In genomic region chr6:161228911-161229591, GRCh38 we compare ENCODE assay signal across 1 cellular context.
TF ChIP-seq lines count a peak whose summit lies in the region.

No MANE protein-coding gene starts in this region.

TF ChIP-seq in K562, 482 proteins besides CTCF, POLR2A, EP300 and RAD21 (continued from another document):
- TF ChIP-seq ZNF407 (IDR thresholded peaks at IDR 0.05; ENCODE audit: low read depth), result no peak
- no peak for TF ChIP-seq TAF9B (IDR thresholded peaks at IDR 0.05; ENCODE audit: partially characterized antibody)
- peak; percentile 83 for TF ChIP-seq MEIS2 (IDR thresholded peaks at IDR 0.05; ENCODE audit: partially characterized antibody)
- TF ChIP-seq NR2C1 (IDR thresholded peaks at IDR 0.05), result no peak
- TF ChIP-seq NR2C1 (tag; IDR thresholded peaks at IDR 0.05), result no peak; the same call in 1 of the 2 replicates
- TF ChIP-seq CBFA2T3 (IDR thresholded peaks at IDR 0.05), result peak; percentile 62
- TF ChIP-seq HMBOX1 (IDR thresholded peaks at IDR 0.05), result peak; percentile 98
- no peak for TF ChIP-seq EWSR1 (IDR thresholded peaks at IDR 0.05; ENCODE audit: borderline replicate concordance, low read depth, partially characterized antibody)
- TF ChIP-seq MIER1 (IDR thresholded peaks at IDR 0.05; ENCODE audit: low read depth), result 0 out of 2 replicates have a peak, but pooled peaks have one; percentile 55
- 0 out of 4 replicates have a peak, but pooled peaks of 1 of the 2 experiments have one; percentile 40 for TF ChIP-seq UBTF (IDR thresholded peaks at IDR 0.05; ENCODE audit: borderline replicate concordance in 1 of 2, low read depth in 2 of 2, low read length in 2 of 2)
- no peak for TF ChIP-seq ATF1 (CRISPR knock-in tag; IDR thresholded peaks at IDR 0.05)
- peak; percentile 51 for TF ChIP-seq ATF1 (tag; IDR thresholded peaks at IDR 0.05)
- TF ChIP-seq ZBTB5 (IDR thresholded peaks at IDR 0.05), result no peak
- peak; percentile 40; the same call in 1 of the 2 replicates for TF ChIP-seq SOX6 (IDR thresholded peaks at IDR 0.05)
- peak; percentile 6 for TF ChIP-seq ZFP36 (IDR thresholded peaks at IDR 0.05; ENCODE audit: low read depth, low read length, partially characterized antibody)
- TF ChIP-seq ZNF717 (CRISPR knock-in tag; IDR thresholded peaks at IDR 0.05), result no peak
- TF ChIP-seq ERF (CRISPR knock-in tag; IDR thresholded peaks at IDR 0.05), result no peak
- TF ChIP-seq SMAD3 (CRISPR knock-in tag; conservative IDR thresholded peaks at IDR 0.05), result no peak
- TF ChIP-seq CEBPG (CRISPR knock-in tag; IDR thresholded peaks at IDR 0.05), result peak; percentile 38; the same call in 1 of the 2 replicates
- TF ChIP-seq CEBPG (tag; conservative IDR thresholded peaks at IDR 0.05 in 1 of 2, IDR thresholded peaks at IDR 0.05 in 1 of 2), result no peak; a peak in 1 of 4 replicates
- peak; percentile 66; the same call in 1 of the 2 replicates for TF ChIP-seq JUNB (CRISPR knock-in tag; conservative IDR thresholded peaks at IDR 0.05)
- TF ChIP-seq ELK3 (CRISPR knock-in tag; IDR thresholded peaks at IDR 0.05), result 0 out of 2 replicates have a peak, but pooled peaks have one; percentile 32
- no peak for TF ChIP-seq ARID3B (CRISPR knock-in tag; IDR thresholded peaks at IDR 0.05; ENCODE audit: borderline replicate concordance)
- no peak for TF ChIP-seq PHTF2 (CRISPR knock-in tag; IDR thresholded peaks at IDR 0.05)
- TF ChIP-seq ATF3 (IDR thresholded peaks at IDR 0.05), result peak; percentile 96
- 0 out of 2 replicates have a peak, but pooled peaks have one; percentile 35 for TF ChIP-seq ATF3 (CRISPR knock-in tag; conservative IDR thresholded peaks at IDR 0.05)
- no peak for TF ChIP-seq DLX4 (CRISPR knock-in tag; IDR thresholded peaks at IDR 0.05)
- TF ChIP-seq EP400 (IDR thresholded peaks at IDR 0.05), result peak; percentile 39; the same call in 1 of the 2 replicates
- 0 out of 2 replicates have a peak, but pooled peaks have one; percentile 15 for TF ChIP-seq ZNF644 (tag; IDR thresholded peaks at IDR 0.05; ENCODE audit: low read depth)
- TF ChIP-seq ARNT (IDR thresholded peaks at IDR 0.05), result peak in 1 of 2 experiments; percentile 40; a peak in 1 of 4 replicates
- 0 out of 2 replicates have a peak, but pooled peaks have one; percentile 53 for TF ChIP-seq HDGF (IDR thresholded peaks at IDR 0.05)
- TF ChIP-seq SMARCC2 (IDR thresholded peaks at IDR 0.05; ENCODE audit: low read depth), result peak; percentile 72
- TF ChIP-seq TFAM (CRISPR knock-in tag; conservative IDR thresholded peaks at IDR 0.05), result no peak
- TF ChIP-seq ZNF354B (CRISPR knock-in tag; IDR thresholded peaks at IDR 0.05), result no peak
- TF ChIP-seq RCOR1 (IDR thresholded peaks at IDR 0.05; ENCODE audit: borderline replicate concordance in 1 of 2, low read depth in 2 of 2, low read length in 2 of 2), result peak in 1 of 2 experiments; percentile 48; a peak in 1 of 4 replicates
- no peak for TF ChIP-seq ZNF780A (CRISPR knock-in tag; IDR thresholded peaks at IDR 0.05)
- peak; percentile 97 for TF ChIP-seq ZSCAN29 (IDR thresholded peaks at IDR 0.05)
- no peak for TF ChIP-seq CBX2 (IDR thresholded peaks at IDR 0.05; ENCODE audit: insufficient read depth, low read length, poor library complexity, severe bottlenecking)
- no peak for TF ChIP-seq NRF1 (conservative IDR thresholded peaks at IDR 0.05 in 1 of 2, IDR thresholded peaks at IDR 0.05 in 1 of 2)
- TF ChIP-seq TBL1XR1 (IDR thresholded peaks at IDR 0.05; ENCODE audit: low read length in 2 of 2), result 0 out of 4 replicates have a peak, but pooled peaks of 1 of the 2 experiments have one; percentile 50
- peak in 1 of 2 experiments; percentile 36; a peak in 1 of 4 replicates for TF ChIP-seq FOXK2 (conservative IDR thresholded peaks at IDR 0.05 in 1 of 2, IDR thresholded peaks at IDR 0.05 in 1 of 2; ENCODE audit: low read depth in 2 of 2)
TF ChIP-seq in K562: peak in this region for 82.
